Comparison of ENCODE assay signal across 16 cellular contexts in genomic region chr14:88840926-88841325, GRCh38. TPM values are rescaled to one million over a fixed set of nuclear protein-coding genes. Genes with fewer than 3 reads are reported as not detected.
DNase-seq lines count a peak whose midpoint lies in the region; ATAC-seq, FAIRE-seq and TF ChIP-seq lines count a peak whose summit lies in the region.
"Had no signal": no experiment of that assay in that cellular context is flagged by ENCODE, and none has a peak within 500 bp of the region (broad histone marks: within the 10 kb centered on the region; RNA-seq: fewer than 3 reads in every experiment).

No MANE protein-coding gene starts in this region.

- H3K27ac Mint-ChIP-seq in GM23338: peak overlapping the region; percentile 50; the same call in 1 of the 2 replicates
- H3K27ac Mint-ChIP-seq in astrocyte (ENCODE audit: unreplicated experiment): peak overlapping the region; percentile 15
- H3K27ac Mint-ChIP-seq: CD4-positive, CD25-positive, alpha-beta regulatory T cell; CD8-positive, alpha-beta T cell had no signal

- peak; percentile 74 for DNase-seq in BE2C
- DNase-seq in GM23338 (ENCODE audit: low spot score): peak; percentile 10
- DNase-seq in NCI-H69 (lab: John Stamatoyannopoulos, UW): peak; percentile 56
- no peak for DNase-seq in astrocyte (ENCODE audit: low read depth)
- no peak for DNase-seq in DMS79 (lab: John Stamatoyannopoulos, UW)
- DNase-seq: Caco-2; CD4-positive, CD25-positive, alpha-beta regulatory T cell; CD8-positive, alpha-beta T cell; DND-41; GM23248; H9 had no signal

- no peak for FAIRE-seq in astrocyte (lab: Jason Lieb, UNC)
- FAIRE-seq: GM12892 had no signal

- H3K27me3 Mint-ChIP-seq in GM23338 (ENCODE audit: insufficient read depth, low read depth, poor library complexity): peaks cover 2% of the 10 kb centered on the region
- H3K27me3 Mint-ChIP-seq in astrocyte (ENCODE audit: low read depth, unreplicated experiment): no peaks in the 10 kb centered on the region

- H3K27me3 ChIP-seq in BE2C (no peaks in the 10 kb centered on the region), GM23338 (ENCODE audit: insufficient read depth) (no peaks in the 10 kb centered on the region), astrocyte (ENCODE audit: insufficient read depth, low read length) (no peaks in the 10 kb centered on the region)
- H3K27me3 ChIP-seq: BLaER1 had no signal

- H3K9me2 ChIP-seq in GM23338 (ENCODE audit: insufficient read depth): no peaks in the 10 kb centered on the region

- H3K27ac ChIP-seq in GM23338 (ENCODE audit: low read depth) (no peak overlapping the region), astrocyte (ENCODE audit: low read depth, low read length) (no peak overlapping the region)
- H3K27ac ChIP-seq: BLaER1, C4-2B, GM23248 had no signal

- no peaks in the 10 kb centered on the region for H3F3A ChIP-seq in GM23338 (replicated peaks; ENCODE audit: low read depth)

- H4K20me1 ChIP-seq in GM23338 (replicated peaks; ENCODE audit: insufficient read depth): no peaks in the 10 kb centered on the region
- H4K20me1 ChIP-seq in astrocyte (ENCODE audit: insufficient read depth, low read length): no peaks in the 10 kb centered on the region
- H4K20me1 ChIP-seq: BLaER1 had no signal

- H3K4me1 ChIP-seq in BE2C (peaks cover 23% of the 10 kb centered on the region), GM23338 (ENCODE audit: insufficient read depth) (no peaks in the 10 kb centered on the region), astrocyte (ENCODE audit: insufficient read depth, low read length) (peaks cover 17% of the 10 kb centered on the region)
- H3K4me1 ChIP-seq: BLaER1, Caco-2 had no signal

- no peaks in the 10 kb centered on the region for H3K36me3 Mint-ChIP-seq in GM23338 (ENCODE audit: low read depth)
- H3K36me3 Mint-ChIP-seq in astrocyte (ENCODE audit: low read depth, unreplicated experiment): no peaks in the 10 kb centered on the region
- H3K36me3 Mint-ChIP-seq: CD4-positive, CD25-positive, alpha-beta regulatory T cell had no signal

- H3K4me1 Mint-ChIP-seq in GM23338: peaks cover 2% of the 10 kb centered on the region; the same call in 1 of the 3 replicates
- peaks cover 13% of the 10 kb centered on the region for H3K4me1 Mint-ChIP-seq in astrocyte (ENCODE audit: low read depth, unreplicated experiment)

- no peaks in the 10 kb centered on the region for H3K9me3 ChIP-seq in BE2C
- H3K9me3 ChIP-seq in astrocyte (ENCODE audit: insufficient read depth, low read depth, low read length): no peaks in the 10 kb centered on the region
- H3K9me3 ChIP-seq: BLaER1, Caco-2 had no signal

- H3K4me3 Mint-ChIP-seq in GM23338 (no peak overlapping the region), astrocyte (ENCODE audit: unreplicated experiment) (no peak overlapping the region)
- H3K4me3 Mint-ChIP-seq: CD4-positive, CD25-positive, alpha-beta regulatory T cell; CD8-positive, alpha-beta T cell; H9 had no signal

- H3K9ac ChIP-seq in astrocyte (ENCODE audit: low read length): no peak overlapping the region
- H3K9ac ChIP-seq: BLaER1, GM23248 had no signal

- no peak overlapping the region for H3K4me2 ChIP-seq in GM23338
- no peak overlapping the region for H3K4me2 ChIP-seq in astrocyte (ENCODE audit: low read length)
- H3K4me2 ChIP-seq: BLaER1 had no signal

- H3K36me3 ChIP-seq in BE2C: peaks cover 46% of the 10 kb centered on the region
- no peaks in the 10 kb centered on the region for H3K36me3 ChIP-seq in GM23338 (ENCODE audit: insufficient read depth)
- H3K36me3 ChIP-seq in astrocyte (ENCODE audit: insufficient read depth, low read length): peaks cover 3% of the 10 kb centered on the region
- H3K36me3 ChIP-seq: BLaER1 had no signal

- H3K9me3 Mint-ChIP-seq in GM23338: no peaks in the 10 kb centered on the region
- H3K9me3 Mint-ChIP-seq in astrocyte (ENCODE audit: unreplicated experiment): no peaks in the 10 kb centered on the region
- H3K9me3 Mint-ChIP-seq: CD8-positive, alpha-beta T cell; H9 had no signal

- H3K79me2 ChIP-seq in GM23338 (replicated peaks; ENCODE audit: insufficient read depth) (no peaks in the 10 kb centered on the region), astrocyte (ENCODE audit: insufficient read depth, low read length) (peaks cover 14% of the 10 kb centered on the region)

- H2AFZ ChIP-seq in GM23338: no peak overlapping the region
- no peak overlapping the region for H2AFZ ChIP-seq in astrocyte (ENCODE audit: low read depth, low read length)
- H2AFZ ChIP-seq: GM23248 had no signal

- H3K4me3 ChIP-seq in BE2C (ENCODE audit: low read depth, low read length): peak overlapping the region; percentile 52
- no peak overlapping the region for H3K4me3 ChIP-seq in GM23338
- no peak overlapping the region for H3K4me3 ChIP-seq in astrocyte (ENCODE audit: insufficient read depth, low read depth, low read length)
- H3K4me3 ChIP-seq: BLaER1 had no signal

- no peak for TF ChIP-seq CTCF in BE2C (IDR thresholded peaks at IDR 0.05; ENCODE audit: low read depth, low read length)
- TF ChIP-seq CTCF in GM23338 (conservative IDR thresholded peaks at IDR 0.05; ENCODE audit: low read depth in 2 of 2): no peak
- no peak for TF ChIP-seq CTCF in astrocyte (IDR thresholded peaks at IDR 0.05; ENCODE audit: insufficient read depth, low read depth, low read length)

- ATAC-seq in GM23338 (peak; percentile 58), HG02571 (IDR thresholded peaks at IDR 0.05; ENCODE audit: unreplicated experiment) (no peak)
- ATAC-seq: CD8-positive, alpha-beta T cell; HCT116 had no signal

TF ChIP-seq in GM23338, 12 proteins besides CTCF, POLR2A, EP300 and RAD21:
- TF ChIP-seq ZNF462 (CRISPR knock-in tag; IDR thresholded peaks at IDR 0.05): no peak
- TF ChIP-seq NANOG (IDR thresholded peaks at IDR 0.05; ENCODE audit: borderline replicate concordance): no peak

RNA-seq across cellular contexts. Expression of gene TTC8, which starts 16.5 kb away (rescaled TPM):
- 86.6 TPM for polyA plus RNA-seq in BE2C (2012; ENCODE audit: insufficient read depth, insufficient read length, low read depth)
- 10.5 and 15.0 TPM in 2 replicates for total RNA-seq in GM23338 (2014; rRNA removed; shearing (Covaris generic))
- 7.1 and 7.5 TPM in 2 replicates for polyA plus RNA-seq in GM23338 (2016; fragmentation: Nextera tagmentation; extraction: Ambion mirVana)
- total RNA-seq in astrocyte: 23.7 and 26.6 TPM in 2 replicates

RNA-seq across cellular contexts. Expression of gene EML5, which starts 48.2 kb away (rescaled TPM):
- polyA plus RNA-seq in BE2C (2012; ENCODE audit: insufficient read depth, insufficient read length, low read depth): 14.0 TPM
- total RNA-seq in GM23338 (2014; rRNA removed; shearing (Covaris generic)): 1.0 and 1.6 TPM in 2 replicates
- polyA plus RNA-seq in GM23338 (2016; fragmentation: Nextera tagmentation; extraction: Ambion mirVana): 0.16 and 0.18 TPM in 2 replicates
- total RNA-seq in astrocyte: 0.05 and 0.07 TPM in 2 replicates

Comparison
In these comparisons a context has a peak if more than half of its experiments do, and no peak if none do; other contexts are left out.
1. DNase-seq: peak in BE2C (single experiment), GM23338 (single experiment) and NCI-H69 (single experiment); none in astrocyte (single experiment) and DMS79 (single experiment).